11 cellular contexts compared by ENCODE assay signal in the genomic region with DNA sequence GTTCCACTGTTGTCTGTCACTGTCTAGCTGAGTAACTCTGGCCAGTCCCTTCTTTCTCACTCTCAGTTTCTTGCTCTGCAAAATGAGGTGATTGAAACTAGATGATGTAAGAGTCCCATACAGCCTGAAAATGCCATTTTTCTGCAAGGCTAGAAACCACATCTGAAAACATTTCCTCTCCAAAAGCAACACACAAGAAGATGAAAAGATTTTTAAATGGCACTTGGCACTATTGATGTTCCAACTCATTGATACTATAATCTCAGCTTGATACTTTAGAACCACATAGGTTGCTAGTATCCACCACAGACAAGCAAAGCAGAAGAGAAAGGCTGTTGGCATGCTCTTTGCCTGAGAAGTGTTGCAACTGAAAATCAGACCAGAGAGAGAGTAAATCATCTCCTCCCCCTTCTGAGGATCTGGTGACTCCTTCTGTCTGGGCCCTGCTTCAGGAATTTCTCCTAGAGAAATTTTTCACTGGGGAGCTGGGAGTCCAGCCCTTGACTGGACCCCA.
DNase-seq lines count a peak whose midpoint lies in the region; ATAC-seq and TF ChIP-seq lines count a peak whose summit lies in the region.
"Had no signal": no experiment of that assay in that cellular context is flagged by ENCODE, and none has a peak within 500 bp of the region (broad histone marks: within the 10 kb centered on the region; RNA-seq: fewer than 3 reads in every experiment).

No MANE protein-coding gene starts in this region.

- ATAC-seq in GM19328 (IDR thresholded peaks at IDR 0.05; ENCODE audit: unreplicated experiment): peak; percentile 97
- peak; percentile 96 for ATAC-seq in HG02852 (IDR thresholded peaks at IDR 0.05; ENCODE audit: unreplicated experiment)
- peak; percentile 61 to 63 for ATAC-seq in gastrocnemius medialis

- H3K79me2 ChIP-seq in OCI-LY3 (ENCODE audit: low read length): no peaks in the 10 kb centered on the region

- in situ Hi-C loops in gastrocnemius medialis (cut with MboI; ENCODE audit: low sequenced_read_pairs in 4 of 4): no loop called here

- no peaks in the 10 kb centered on the region for H4K20me1 ChIP-seq in OCI-LY3 (ENCODE audit: insufficient read depth, low read length)

- H3K9ac ChIP-seq in OCI-LY3 (ENCODE audit: low read length): peak overlapping the region; percentile 36; the same call in 1 of the 2 replicates

- TF ChIP-seq POLR2A in gastrocnemius medialis (IDR thresholded peaks at IDR 0.05) (no peak), thyroid gland (IDR thresholded peaks at IDR 0.05) (no peak)

- H3K36me3 ChIP-seq in OCI-LY3 (replicated peaks; ENCODE audit: low read depth, low read length) (no peaks in the 10 kb centered on the region), gastrocnemius medialis (no peaks in the 10 kb centered on the region), H7 (replicated peaks; ENCODE audit: control insufficient read depth, insufficient read depth, low read length) (no peaks in the 10 kb centered on the region), thyroid gland (no peaks in the 10 kb centered on the region)
- H3K36me3 ChIP-seq: neutrophil had no signal

- TF ChIP-seq CTCF in OCI-LY3 (IDR thresholded peaks at IDR 0.05; ENCODE audit: low read depth, low read length): no peak
- no peak for TF ChIP-seq CTCF in gastrocnemius medialis (IDR thresholded peaks at IDR 0.05 in 4 of 5, conservative IDR thresholded peaks at IDR 0.05 in 1 of 5)
- TF ChIP-seq CTCF in thyroid gland (IDR thresholded peaks at IDR 0.05): no peak

- H3K4me2 ChIP-seq in OCI-LY3 (ENCODE audit: low read length): peak overlapping the region; percentile 59

- intact Hi-C loops in gastrocnemius medialis (cut with DNase I; ENCODE audit: low total_unique reads) (no loop called here), thyroid gland (cut with DNase I) (no loop called here)

- peak overlapping the region; percentile 59 for H2AFZ ChIP-seq in OCI-LY3 (ENCODE audit: low read depth, low read length)

- H3K27me3 ChIP-seq in OCI-LY3 (ENCODE audit: low read depth, low read length): no peaks in the 10 kb centered on the region
- no peaks in the 10 kb centered on the region for H3K27me3 ChIP-seq in gastrocnemius medialis
- H3K27me3 ChIP-seq in H7 (ENCODE audit: control insufficient read depth, insufficient read depth, low read length): no peaks in the 10 kb centered on the region; the same call in 1 of the 2 replicates
- H3K27me3 ChIP-seq in thyroid gland: no peaks in the 10 kb centered on the region
- H3K27me3 ChIP-seq: neutrophil had no signal

- peak overlapping the region; percentile 77 for H3K27ac ChIP-seq in OCI-LY3 (ENCODE audit: low read length)
- no peak overlapping the region for H3K27ac ChIP-seq in gastrocnemius medialis
- H3K27ac ChIP-seq in thyroid gland: no peak overlapping the region
- H3K27ac ChIP-seq: neutrophil had no signal

- no peaks in the 10 kb centered on the region for H3K9me3 ChIP-seq in OCI-LY3 (ENCODE audit: insufficient read depth, low read length)
- no peaks in the 10 kb centered on the region for H3K9me3 ChIP-seq in gastrocnemius medialis
- no peaks in the 10 kb centered on the region for H3K9me3 ChIP-seq in thyroid gland
- H3K9me3 ChIP-seq: neutrophil had no signal

- H3K4me1 ChIP-seq in OCI-LY3 (ENCODE audit: low read length) (peaks cover 42% of the 10 kb centered on the region), gastrocnemius medialis (no peaks in the 10 kb centered on the region), thyroid gland (no peaks in the 10 kb centered on the region)

- peak; percentile 2 to 24 for DNase-seq in gastrocnemius medialis
- no peak for DNase-seq in H7
- DNase-seq in AG08396 (ENCODE audit: low spot score): no peak
- DNase-seq in thyroid gland: no peak
- DNase-seq in stimulated activated CD4-positive, alpha-beta T cell treated with anti-CD3 and anti-CD28 coated beads, Interleukin-4, amount 100 ng/mL, for 1 hour: no peak
- DNase-seq: glutamatergic neuron, NCI-H1092 treated with DMSO at 0.1 percent for 48 hours had no signal

- H3K4me3 ChIP-seq in OCI-LY3 (ENCODE audit: low read length): peak overlapping the region; percentile 28
- H3K4me3 ChIP-seq in gastrocnemius medialis: no peak overlapping the region
- no peak overlapping the region for H3K4me3 ChIP-seq in H7 (ENCODE audit: insufficient read depth, low read depth, low read length)
- no peak overlapping the region for H3K4me3 ChIP-seq in thyroid gland (replicated peaks in 1 of 3)

Comparison
In these comparisons a context has a peak if more than half of its experiments do, and no peak if none do; other contexts are left out.
1. DNase-seq: peak in gastrocnemius medialis (2 of 2); none in H7 (single experiment), AG08396 (single experiment), thyroid gland (0 of 2) and stimulated activated CD4-positive, alpha-beta T cell treated with anti-CD3 and anti-CD28 coated beads, Interleukin-4, amount 100 ng/mL, for 1 hour (single experiment).
2. Peak in every context shown above with its lines, with median percentiles within 50 percentile points of each other: ATAC-seq.